In genomic region chr2:178112202-178113152, GRCh38 we compare ENCODE assay signal across 7 cellular contexts. TPM values are rescaled to one million over a fixed set of nuclear protein-coding genes. Genes with fewer than 3 reads are reported as not detected.
DNase-seq lines count a peak whose midpoint lies in the region; ATAC-seq and TF ChIP-seq lines count a peak whose summit lies in the region.

Gene RBM45 (plus strand): TSS chr2:178112437. CDS start chr2:178112547, 110 bp downstream.

- no peaks in the 10 kb centered on the region for H3K36me3 ChIP-seq in ascending aorta

- intact Hi-C loops in T-helper 2 cell treated with Interferon-gamma antibody and Interleukin-4, amounts not matched to agents 100 ng/mL and 5 ng/mL, for 36 hours (cut with micrococcal nuclease): loop anchor here (1.0 to 5.0 kb wide), 7 partner anchors 82 to 1894 kb away; partner anchors contain the start of genes CWC22 and OSBPL6
- intact Hi-C loops in ascending aorta (cut with DNase I): loop anchor here (2.0 to 5.0 kb wide), 5 partner anchors 82 to 365 kb away; partner anchors contain the start of genes FKBP7 and OSBPL6

- H3K27ac ChIP-seq in ascending aorta: peak within 1 kb of the TSS; percentile 66 to 77

- no peaks in the 10 kb centered on the region for H3K27me3 ChIP-seq in ascending aorta

- peak; percentile 88 to 97 (median 94) for TF ChIP-seq CTCF in ascending aorta (IDR thresholded peaks at IDR 0.05)

- ATAC-seq in GM18499 (IDR thresholded peaks at IDR 0.05; ENCODE audit: insufficient read depth, unreplicated experiment): peak; percentile 69
- peak; percentile 83 for ATAC-seq in HG02938 (IDR thresholded peaks at IDR 0.05; ENCODE audit: unreplicated experiment)

- no peaks in the 10 kb centered on the region for H3K9me3 ChIP-seq in ascending aorta

- DNase-seq in NCI-H1694 treated with DMSO at 0.1 percent for 48 hours (lab: John Stamatoyannopoulos, UW) (peak; percentile 90), ascending aorta (ENCODE audit: low spot score in 2 of 2) (peak; percentile 54 to 96), hepatic stellate cell (ENCODE audit: low spot score) (peak; percentile 88), renal cortical epithelial cell (ENCODE audit: low read depth) (peak; percentile 81)

- H3K4me3 ChIP-seq in ascending aorta: peak within 1 kb of the TSS; percentile 84 to 94

- H3K4me1 ChIP-seq in ascending aorta: peaks cover 0 to 6% of the 10 kb centered on the region in 2 donors

RNA-seq across cellular contexts. Expression of gene RBM45, which starts in this region (rescaled TPM):
- total RNA-seq in T-helper 2 cell treated with Interferon-gamma antibody and Interleukin-4, amounts not matched to agents 100 ng/mL and 5 ng/mL, for 36 hours: 18.1 and 24.1 TPM in 2 replicates
- total RNA-seq in ascending aorta (2.8 TPM), renal cortical epithelial cell (22.1 and 24.0 TPM in 2 replicates)

Comparison
In these comparisons a context has a peak if more than half of its experiments do, and no peak if none do; other contexts are left out.
1. Peak in every context shown above with its lines: DNase-seq, ATAC-seq, H3K4me3 ChIP-seq and H3K27ac ChIP-seq.